Comparison of ENCODE assay signal across 12 cellular contexts in genomic region chr2:187174582-187174981, GRCh38.
DNase-seq lines count a peak whose midpoint lies in the region; ATAC-seq, FAIRE-seq and TF ChIP-seq lines count a peak whose summit lies in the region.
"Had no signal": no experiment of that assay in that cellular context is flagged by ENCODE, and none has a peak within 500 bp of the region (broad histone marks: within the 10 kb centered on the region; RNA-seq: fewer than 3 reads in every experiment).

No MANE protein-coding gene starts in this region.

- TF ChIP-seq CTCF in HFFc6 (IDR thresholded peaks at IDR 0.05): peak; percentile 72
- peak; percentile 59 for TF ChIP-seq CTCF in activated CD8-positive, alpha-beta T cell treated with anti-CD3 and anti-CD28 coated beads for 36 hours (IDR thresholded peaks at IDR 0.05)
- TF ChIP-seq CTCF in keratinocyte (optimal IDR thresholded peaks at IDR 0.05 in 1 of 3, IDR thresholded peaks at IDR 0.05 in 1 of 3, conservative IDR thresholded peaks at IDR 0.05 in 1 of 3; ENCODE audit: extremely low read depth in 1 of 3, insufficient read depth in 2 of 3, low read length in 3 of 3): peak; percentile 32 to 47 (median 40)
- TF ChIP-seq CTCF in kidney (IDR thresholded peaks at IDR 0.05; ENCODE audit: borderline replicate concordance, extremely low read depth, insufficient read depth): no peak

- no peaks in the 10 kb centered on the region for H3K36me3 ChIP-seq in keratinocyte (ENCODE audit: control insufficient read depth in 2 of 2, extremely low read depth in 1 of 2, insufficient read depth in 2 of 2, low read length in 2 of 2)
- H3K36me3 ChIP-seq in kidney (ENCODE audit: control insufficient read depth in 1 of 2, insufficient read depth in 2 of 2, low read length in 2 of 2): no peaks in the 10 kb centered on the region
- H3K36me3 ChIP-seq: heart left ventricle, spleen had no signal

- no peak overlapping the region for H3K27ac Mint-ChIP-seq in HFFc6
- H3K27ac Mint-ChIP-seq in activated CD8-positive, alpha-beta T cell treated with anti-CD3 and anti-CD28 coated beads for 36 hours: no peak overlapping the region
- H3K27ac Mint-ChIP-seq: stimulated activated memory B cell treated with anti-CD40 and anti-IgM and Interleukin-4, amounts not matched to agents 10 μg/mL and 1 μg/mL and 100 μg/mL, for 72 hours had no signal

- peaks cover 5% of the 10 kb centered on the region; the same call in 1 of the 2 replicates for H3K27me3 Mint-ChIP-seq in HFFc6 (ENCODE audit: insufficient read depth)
- no peaks in the 10 kb centered on the region for H3K27me3 Mint-ChIP-seq in activated CD8-positive, alpha-beta T cell treated with anti-CD3 and anti-CD28 coated beads for 36 hours
- H3K27me3 Mint-ChIP-seq: stimulated activated memory B cell treated with anti-CD40 and anti-IgM and Interleukin-4, amounts not matched to agents 10 μg/mL and 1 μg/mL and 100 μg/mL, for 72 hours had no signal

- POLR2A ChIA-PET in activated CD8-positive, alpha-beta T cell treated with anti-CD3 and anti-CD28 coated beads for 36 hours (lab: Charles Lee): no interaction called here

- H3K4me3 Mint-ChIP-seq in HFFc6: no peak overlapping the region
- H3K4me3 Mint-ChIP-seq in activated CD8-positive, alpha-beta T cell treated with anti-CD3 and anti-CD28 coated beads for 36 hours: no peak overlapping the region
- H3K4me3 Mint-ChIP-seq: stimulated activated memory B cell treated with anti-CD40 and anti-IgM and Interleukin-4, amounts not matched to agents 10 μg/mL and 1 μg/mL and 100 μg/mL, for 72 hours had no signal

- H3K4me3 ChIP-seq in keratinocyte (ENCODE audit: control insufficient read depth in 2 of 3, extremely low read depth in 1 of 3, insufficient read depth in 2 of 3, low read depth in 1 of 3, low read length in 3 of 3) (no peak overlapping the region), kidney (ENCODE audit: low read length in 2 of 2) (no peak overlapping the region)
- H3K4me3 ChIP-seq: heart left ventricle, spleen had no signal

- no peaks in the 10 kb centered on the region for H3K27me3 ChIP-seq in keratinocyte (ENCODE audit: control insufficient read depth, extremely low read depth, insufficient read depth, low read length)
- H3K27me3 ChIP-seq: heart left ventricle, spleen had no signal

- dilution Hi-C loops in keratinocyte (cut with MboI; ENCODE audit: extremely low pct_ligation_motif_present, low sequenced_read_pairs): no loop called here

- no peak for FAIRE-seq in keratinocyte (lab: Jason Lieb, UNC)
- FAIRE-seq in kidney (lab: Jason Lieb, UNC): no peak

- no peaks in the 10 kb centered on the region for H3K4me1 ChIP-seq in keratinocyte (ENCODE audit: control insufficient read depth, extremely low read depth, insufficient read depth, low read length)
- no peaks in the 10 kb centered on the region for H3K4me1 ChIP-seq in kidney (ENCODE audit: control insufficient read depth in 1 of 2, insufficient read depth in 1 of 2, low read depth in 1 of 2, low read length in 2 of 2)

- H3K9me3 Mint-ChIP-seq in HFFc6: no peaks in the 10 kb centered on the region
- no peaks in the 10 kb centered on the region for H3K9me3 Mint-ChIP-seq in activated CD8-positive, alpha-beta T cell treated with anti-CD3 and anti-CD28 coated beads for 36 hours
- H3K9me3 Mint-ChIP-seq: stimulated activated memory B cell treated with anti-CD40 and anti-IgM and Interleukin-4, amounts not matched to agents 10 μg/mL and 1 μg/mL and 100 μg/mL, for 72 hours had no signal

- H4K20me1 ChIP-seq in keratinocyte (ENCODE audit: control insufficient read depth, extremely low read depth, insufficient read depth, low read length): no peaks in the 10 kb centered on the region

- no peaks in the 10 kb centered on the region for H3K4me1 Mint-ChIP-seq in HFFc6 (ENCODE audit: low read depth)
- no peaks in the 10 kb centered on the region for H3K4me1 Mint-ChIP-seq in activated CD8-positive, alpha-beta T cell treated with anti-CD3 and anti-CD28 coated beads for 36 hours (ENCODE audit: low read depth)

- intact Hi-C loops in activated CD8-positive, alpha-beta T cell treated with anti-CD3 and anti-CD28 coated beads for 36 hours (cut with micrococcal nuclease): no loop called here
- intact Hi-C loops in kidney (cut with DNase I): no loop called here

- no peak overlapping the region for H2AFZ ChIP-seq in keratinocyte (ENCODE audit: control insufficient read depth, low read length)

- no peaks in the 10 kb centered on the region for H3K36me3 Mint-ChIP-seq in HFFc6 (ENCODE audit: low read depth)
- no peaks in the 10 kb centered on the region for H3K36me3 Mint-ChIP-seq in activated CD8-positive, alpha-beta T cell treated with anti-CD3 and anti-CD28 coated beads for 36 hours (ENCODE audit: low read depth)
- H3K36me3 Mint-ChIP-seq: stimulated activated memory B cell treated with anti-CD40 and anti-IgM and Interleukin-4, amounts not matched to agents 10 μg/mL and 1 μg/mL and 100 μg/mL, for 72 hours had no signal

- no peak for ATAC-seq in activated CD8-positive, alpha-beta T cell treated with anti-CD3 and anti-CD28 coated beads for 36 hours
- no peak for ATAC-seq in HG03432 (IDR thresholded peaks at IDR 0.05; ENCODE audit: unreplicated experiment)
- ATAC-seq: heart left ventricle; stimulated activated memory B cell treated with anti-CD40 and anti-IgM and Interleukin-4, amounts not matched to agents 10 μg/mL and 1 μg/mL and 100 μg/mL, for 72 hours had no signal

- H3K79me2 ChIP-seq in keratinocyte (ENCODE audit: control insufficient read depth, insufficient read depth, low read length): no peaks in the 10 kb centered on the region

- H3K27ac ChIP-seq in keratinocyte (ENCODE audit: control insufficient read depth, insufficient read depth, low read length) (no peak overlapping the region), kidney (ENCODE audit: low read depth in 2 of 2, low read length in 2 of 2) (no peak overlapping the region)
- H3K27ac ChIP-seq: heart left ventricle, spleen had no signal

- H3K9ac ChIP-seq in keratinocyte (ENCODE audit: control insufficient read depth, extremely low read depth, insufficient read depth, low read length) (no peak overlapping the region), kidney (ENCODE audit: low read length in 2 of 2) (no peak overlapping the region)

- CTCF ChIA-PET in activated CD8-positive, alpha-beta T cell treated with anti-CD3 and anti-CD28 coated beads for 36 hours (lab: Charles Lee): no interaction called here

- H3K4me2 ChIP-seq in keratinocyte (ENCODE audit: control insufficient read depth, extremely low read depth, insufficient read depth, low read depth, low read length): no peak overlapping the region

- H3K9me1 ChIP-seq in keratinocyte (ENCODE audit: control insufficient read depth, extremely low read depth, insufficient read depth, low read length): no peaks in the 10 kb centered on the region

- DNase-seq in DMS53 (lab: John Stamatoyannopoulos, UW) (peak; percentile 65), HFFc6 (no peak), keratinocyte (ENCODE audit: low read depth, low spot score) (no peak), foreskin melanocyte (no peak), retina (no peak), kidney (no peak)
- no peak for DNase-seq in activated CD8-positive, alpha-beta T cell treated with anti-CD3 and anti-CD28 coated beads for 36 hours
- DNase-seq: heart left ventricle, NCI-H774, spleen had no signal

- H3K9me3 ChIP-seq in keratinocyte (ENCODE audit: control insufficient read depth, low read depth, low read length) (no peaks in the 10 kb centered on the region), kidney (ENCODE audit: control insufficient read depth in 1 of 2, low read length in 2 of 2) (no peaks in the 10 kb centered on the region)
